Comparison of ENCODE assay signal across 21 cellular contexts in the genomic region with DNA sequence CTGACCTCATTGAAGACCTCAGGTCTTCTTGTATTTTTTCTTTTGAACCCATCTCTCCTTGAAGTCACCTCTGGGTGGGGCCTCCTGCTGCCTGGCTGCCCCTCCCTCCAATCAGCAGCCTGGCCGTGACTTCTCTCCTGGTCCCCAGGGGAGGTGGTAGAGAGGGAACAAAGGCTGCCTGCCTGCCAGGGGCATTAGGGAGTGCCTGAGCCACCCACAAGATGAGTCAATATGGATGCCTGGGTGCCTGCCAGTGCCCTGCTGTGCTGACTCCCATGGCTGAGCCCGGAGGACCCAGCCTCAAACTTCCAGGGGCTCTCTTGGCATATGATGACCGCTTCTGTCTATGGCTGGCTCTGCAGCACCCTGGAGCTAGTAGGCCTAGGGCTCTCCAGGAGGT. TPM values are rescaled to one million over a fixed set of nuclear protein-coding genes. Genes with fewer than 3 reads are reported as not detected.
DNase-seq lines count a peak whose midpoint lies in the region; ATAC-seq, FAIRE-seq and TF ChIP-seq lines count a peak whose summit lies in the region.
"Had no signal": no experiment of that assay in that cellular context is flagged by ENCODE, and none has a peak within 500 bp of the region (broad histone marks: within the 10 kb centered on the region; RNA-seq: fewer than 3 reads in every experiment).

No MANE protein-coding gene starts in this region.

- ATAC-seq in HG03097 (IDR thresholded peaks at IDR 0.05; ENCODE audit: low FRiP score, unreplicated experiment), result no peak
- ATAC-seq in GM21737 (IDR thresholded peaks at IDR 0.05; ENCODE audit: unreplicated experiment), result no peak
- ATAC-seq: activated CD4-positive, alpha-beta T cell treated with anti-CD3 and anti-CD28 coated beads for 36 hours; left lobe of liver; natural killer cell; right cardiac atrium; stimulated activated memory B cell treated with anti-CD40 and anti-IgM and Interleukin-4, amounts not matched to agents 10 μg/mL and 1 μg/mL and 100 μg/mL, for 72 hours had no signal

- H3K4me3 ChIP-seq in bronchial epithelial cell (ENCODE audit: low read depth, low read length), result no peak overlapping the region

- no peaks in the 10 kb centered on the region for H3K36me3 ChIP-seq in bronchial epithelial cell (ENCODE audit: control insufficient read depth, insufficient read depth, low read length)

- DNase-seq in H4 (ENCODE audit: low spot score), result peak; percentile 56
- DNase-seq in NCI-H226, result peak; percentile 46
- DNase-seq in bronchial epithelial cell (ENCODE audit: low read depth), result peak; percentile 66
- DNase-seq in renal cortical epithelial cell (ENCODE audit: low read depth), result peak; percentile 73
- no peak for DNase-seq in substantia nigra (lab: John Stamatoyannopoulos, UW)
- DNase-seq: activated CD4-positive, alpha-beta T cell treated with anti-CD3 and anti-CD28 coated beads for 36 hours; activated naive CD8-positive, alpha-beta T cell treated with anti-CD3 and anti-CD28 coated beads for 36 hours; cerebellar nuclear complex; GF-D8; HCEC 1CT; MM.1S; natural killer cell; NCI-H2227 treated with DMSO at 0.1 percent for 48 hours; OCI-M1; right cardiac atrium; stimulated activated CD4-positive, alpha-beta T cell treated with anti-CD3 and anti-CD28 coated beads, Interleukin-4, amount 100 ng/mL, for 4 hours had no signal

- FAIRE-seq in bronchial epithelial cell (lab: Jason Lieb, UNC), result no peak
- FAIRE-seq: endothelial cell of umbilical vein had no signal

- no peak for TF ChIP-seq CTCF in bronchial epithelial cell (IDR thresholded peaks at IDR 0.05; ENCODE audit: insufficient read depth, low read length, severe bottlenecking)

- H3K27me3 ChIP-seq in bronchial epithelial cell (ENCODE audit: control insufficient read depth, insufficient read depth, low read length), result peaks cover 2% of the 10 kb centered on the region

- no peak overlapping the region for H3K27ac ChIP-seq in substantia nigra (ENCODE audit: low read depth, low read length, poor library complexity, severe bottlenecking)

RNA-seq across cellular contexts. Expression of a gene that starts 5.3 kb away (rescaled TPM):
- total RNA-seq in H4 (2014; rRNA removed; shearing (Covaris generic)), result not detected in 2 replicates
- total RNA-seq in bronchial epithelial cell (not detected in 2 replicates), renal cortical epithelial cell (not detected in 2 replicates)
- total RNA-seq: activated CD4-positive, alpha-beta T cell treated with anti-CD3 and anti-CD28 coated beads for 36 hours; activated naive CD8-positive, alpha-beta T cell treated with anti-CD3 and anti-CD28 coated beads for 36 hours; endothelial cell of umbilical vein; left lobe of liver; right cardiac atrium had no signal

RNA-seq across cellular contexts. Expression of a gene that starts 41.8 kb away (rescaled TPM):
- total RNA-seq in H4 (2014; rRNA removed; shearing (Covaris generic)), result 5.5 and 6.7 TPM in 2 replicates
- total RNA-seq in bronchial epithelial cell (2.7 and 3.9 TPM in 2 replicates), renal cortical epithelial cell (2.6 and 6.0 TPM in 2 replicates)

RNA-seq across cellular contexts. Expression of a gene that starts 41.9 kb away (rescaled TPM):
- total RNA-seq in H4 (2014; rRNA removed; shearing (Covaris generic)), result 156 and 204 TPM in 2 replicates
- total RNA-seq in bronchial epithelial cell, result 42.6 and 52.7 TPM in 2 replicates
- total RNA-seq in renal cortical epithelial cell, result 33.3 and 44.8 TPM in 2 replicates

Comparison
In these comparisons a context has a peak if more than half of its experiments do, and no peak if none do; other contexts are left out.
1. DNase-seq: peak in H4 (single experiment), NCI-H226 (single experiment), bronchial epithelial cell (single experiment) and renal cortical epithelial cell (single experiment); none in substantia nigra (0 of 49).